8 cellular contexts compared by ENCODE assay signal in genomic region chr3:10758304-10759037, GRCh38. TPM values are rescaled to one million over a fixed set of nuclear protein-coding genes. Genes with fewer than 3 reads are reported as not detected.
DNase-seq lines count a peak whose midpoint lies in the region; ATAC-seq and TF ChIP-seq lines count a peak whose summit lies in the region.

No MANE protein-coding gene starts in this region.

- DNase-seq in ELR (ENCODE audit: low read depth), result peak; percentile 65
- peak; percentile 61 for DNase-seq in HFFc6
- peak; percentile 93 for DNase-seq in NCI-H345 treated with DMSO at 0.1 percent for 48 hours (lab: John Stamatoyannopoulos, UW; ENCODE audit: unreplicated experiment)
- peak; percentile 32 for DNase-seq in activated CD4-positive, alpha-beta T cell treated with anti-CD3 and anti-CD28 coated beads, Interleukin-2, amount 50 U/mL, for 1 hour
- DNase-seq in endothelial cell (ENCODE audit: low spot score), result peak; percentile 75
- peak; percentile 63 for DNase-seq in middle frontal gyrus (ENCODE audit: extremely low spot score, low spot score)
- peak; percentile 54 for DNase-seq in stimulated activated naive CD8-positive, alpha-beta T cell treated with anti-CD3 and anti-CD28 coated beads, Interleukin-15, Interleukin-2, amounts not matched to agents 100 U/mL and 50 U/mL, for 24 hours

- H3K4me1 Mint-ChIP-seq in HFFc6 (ENCODE audit: low read depth), result peaks cover 9% of the 10 kb centered on the region
- peaks cover 3% of the 10 kb centered on the region for H3K4me1 Mint-ChIP-seq in endothelial cell (ENCODE audit: unreplicated experiment)

- TF ChIP-seq CTCF in HFFc6 (IDR thresholded peaks at IDR 0.05) (peak; percentile 85), endothelial cell (IDR thresholded peaks at IDR 0.05; ENCODE audit: unreplicated experiment) (peak; percentile 66)

- H3K36me3 Mint-ChIP-seq in HFFc6 (ENCODE audit: low read depth) (no peaks in the 10 kb centered on the region), endothelial cell (ENCODE audit: low read depth, unreplicated experiment) (no peaks in the 10 kb centered on the region)

- no peak overlapping the region for H3K4me3 Mint-ChIP-seq in HFFc6
- no peak overlapping the region for H3K4me3 Mint-ChIP-seq in endothelial cell (ENCODE audit: unreplicated experiment)

- peak; percentile 55 for ATAC-seq in stimulated activated naive CD8-positive, alpha-beta T cell treated with anti-CD3 and anti-CD28 coated beads, Interleukin-15, Interleukin-2, amounts not matched to agents 100 U/mL and 50 U/mL, for 24 hours
- ATAC-seq in HG03108 (IDR thresholded peaks at IDR 0.05; ENCODE audit: unreplicated experiment), result no peak

- H3K9me3 Mint-ChIP-seq in HFFc6 (no peaks in the 10 kb centered on the region), endothelial cell (ENCODE audit: unreplicated experiment) (no peaks in the 10 kb centered on the region)

- H3K27ac Mint-ChIP-seq in HFFc6, result no peak overlapping the region
- H3K27ac Mint-ChIP-seq in endothelial cell (ENCODE audit: unreplicated experiment), result no peak overlapping the region

- H3K27me3 Mint-ChIP-seq in HFFc6 (ENCODE audit: insufficient read depth), result peaks cover 22% of the 10 kb centered on the region
- H3K27me3 Mint-ChIP-seq in endothelial cell (ENCODE audit: unreplicated experiment), result peaks cover 1% of the 10 kb centered on the region

RNA-seq across cellular contexts. Expression of gene SLC6A11, which starts 57.6 kb away (rescaled TPM):
- under 1 TPM in 1 of 6 experiments, not detected in 5; 0.05 TPM for total RNA-seq in HFFc6 (2021; fragmentation: NEBNext Ultra II Directional; extraction: Animal tissue kit (Norgen Biotek cat#: 25700))
- 0.15 TPM for total RNA-seq in endothelial cell (ENCODE audit: unreplicated experiment)

Comparison
In these comparisons a context has a peak if more than half of its experiments do, and no peak if none do; other contexts are left out.
1. DNase-seq: peak in every context shown above with its lines; median percentile 93 in NCI-H345 treated with DMSO at 0.1 percent for 48 hours; 75 in endothelial cell; 65 in ELR; 63 in middle frontal gyrus; 61 in HFFc6; 54 in stimulated activated naive CD8-positive, alpha-beta T cell treated with anti-CD3 and anti-CD28 coated beads, Interleukin-15, Interleukin-2, amounts not matched to agents 100 U/mL and 50 U/mL, for 24 hours; 32 in activated CD4-positive, alpha-beta T cell treated with anti-CD3 and anti-CD28 coated beads, Interleukin-2, amount 50 U/mL, for 1 hour.